ENCODE assay signal across 8 cellular contexts in genomic region chr4:185395956-185396723, GRCh38. TPM values are rescaled to one million over a fixed set of nuclear protein-coding genes. Genes with fewer than 3 reads are reported as not detected.
DNase-seq lines count a peak whose midpoint lies in the region; ATAC-seq, FAIRE-seq and TF ChIP-seq lines count a peak whose summit lies in the region.

No MANE protein-coding gene starts in this region.

- H3K9me3 ChIP-seq in H1 (ENCODE audit: insufficient read depth in 2 of 2, low read depth in 1 of 2, low read length in 1 of 2), result no peaks in the 10 kb centered on the region

- H2BK5ac ChIP-seq in H1 (ENCODE audit: low read depth, low read length), result no peak overlapping the region

- H3K4me2 ChIP-seq in H1 (ENCODE audit: insufficient read depth in 1 of 2, low read depth in 2 of 2, low read length in 2 of 2), result peak overlapping the region; percentile 71 to 76

- H2AK5ac ChIP-seq in H1 (ENCODE audit: low read depth, low read length), result no peak overlapping the region

- no peaks in the 10 kb centered on the region for H3K79me1 ChIP-seq in H1 (ENCODE audit: low read depth, low read length)

- H3K36me3 Mint-ChIP-seq in activated CD8-positive, alpha-beta memory T cell treated with anti-CD3 and anti-CD28 coated beads, Interleukin-2, amount 10 ng/mL, durations not matched to agents 7 days and 5 days, result peaks cover 27% of the 10 kb centered on the region

- ATAC-seq in GM21367 (IDR thresholded peaks at IDR 0.05; ENCODE audit: unreplicated experiment), result peak; percentile 66
- peak; percentile 91 for ATAC-seq in activated CD8-positive, alpha-beta memory T cell treated with anti-CD3 and anti-CD28 coated beads, Interleukin-2, amount 10 ng/mL, durations not matched to agents 7 days and 5 days

- no peak overlapping the region; the same call in 1 of the 2 replicates for H2BK12ac ChIP-seq in H1 (ENCODE audit: low read depth, low read length)

- no peak overlapping the region; the same call in 1 of the 2 replicates for H2AFZ ChIP-seq in H1 (ENCODE audit: low read length)

- H3K23me2 ChIP-seq in H1 (ENCODE audit: low read depth, low read length), result peaks cover 12% of the 10 kb centered on the region; the same call in 1 of the 2 replicates

- no peak for TF ChIP-seq CTCF in H1 (IDR thresholded peaks at IDR 0.05; ENCODE audit: control extremely low read depth in 1 of 3, insufficient read depth in 1 of 3, low read depth in 1 of 3, low read length in 3 of 3)

- peak; percentile 6 to 20; a peak in 2 of 3 replicates for TF ChIP-seq EP300 in H1 (IDR thresholded peaks at IDR 0.05; ENCODE audit: borderline replicate concordance in 1 of 2, low read depth in 2 of 2, low read length in 2 of 2)

- H3K4me3 ChIP-seq in H1 (ENCODE audit: extremely low read depth in 1 of 4, insufficient read depth in 2 of 4, low read depth in 3 of 4, low read length in 4 of 4), result peak overlapping the region; percentile 27 to 70 (median 54)

- H3K27me3 Mint-ChIP-seq in activated CD8-positive, alpha-beta memory T cell treated with anti-CD3 and anti-CD28 coated beads, Interleukin-2, amount 10 ng/mL, durations not matched to agents 7 days and 5 days, result no peaks in the 10 kb centered on the region

- no peaks in the 10 kb centered on the region for H3K27me3 ChIP-seq in H1 (replicated peaks in 1 of 4; ENCODE audit: control insufficient read depth in 3 of 4, extremely low read depth in 1 of 4, insufficient read depth in 3 of 4, low read length in 3 of 4)

- no peak overlapping the region for H2BK15ac ChIP-seq in H1 (ENCODE audit: low read length)

- H4K8ac ChIP-seq in H1 (ENCODE audit: extremely low read depth, insufficient read depth, low read length), result peak overlapping the region; percentile 85; the same call in 1 of the 2 replicates

- H3K23ac ChIP-seq in H1 (ENCODE audit: insufficient read length), result no peak overlapping the region

- H3K79me2 ChIP-seq in H1 (ENCODE audit: control insufficient read depth in 1 of 2, insufficient read depth in 2 of 2, low read length in 2 of 2), result no peaks in the 10 kb centered on the region

- TF ChIP-seq POLR2A in H1 (IDR thresholded peaks at IDR 0.05; ENCODE audit: control extremely low read depth in 1 of 2, low read depth in 2 of 2, low read length in 2 of 2), result peak in 1 of 2 experiments; percentile 28; a peak in 2 of 3 replicates

- DNase-seq in COR-L47 (lab: John Stamatoyannopoulos, UW) (peak; percentile 96), HT1080 (ENCODE audit: low read depth) (peak; percentile 97), NOMO-1 (lab: John Stamatoyannopoulos, UW; ENCODE audit: unreplicated experiment in 2 of 2) (peak; percentile 85 to 91), H1 (ENCODE audit: low read depth in 1 of 2, low spot score in 2 of 2) (peak in 1 of 2 experiments; percentile 86), mesenteric fat pad (ENCODE audit: low spot score) (peak; percentile 99)
- peak; percentile 96 for DNase-seq in activated CD8-positive, alpha-beta memory T cell treated with anti-CD3 and anti-CD28 coated beads, Interleukin-2, amount 10 ng/mL, durations not matched to agents 7 days and 5 days
- peak; percentile 88 for DNase-seq in stimulated activated CD8-positive, alpha-beta memory T cell treated with anti-CD3 and anti-CD28 coated beads, Interleukin-15, amount 100 ng/mL, for 1 hour (ENCODE audit: low read depth)

- peaks cover 49% of the 10 kb centered on the region for H3K4me1 Mint-ChIP-seq in activated CD8-positive, alpha-beta memory T cell treated with anti-CD3 and anti-CD28 coated beads, Interleukin-2, amount 10 ng/mL, durations not matched to agents 7 days and 5 days

- FAIRE-seq in H1 (lab: Jason Lieb, UNC), result no peak

- H3K9me3 Mint-ChIP-seq in activated CD8-positive, alpha-beta memory T cell treated with anti-CD3 and anti-CD28 coated beads, Interleukin-2, amount 10 ng/mL, durations not matched to agents 7 days and 5 days (ENCODE audit: low read depth), result no peaks in the 10 kb centered on the region

- H3K27ac Mint-ChIP-seq in activated CD8-positive, alpha-beta memory T cell treated with anti-CD3 and anti-CD28 coated beads, Interleukin-2, amount 10 ng/mL, durations not matched to agents 7 days and 5 days, result peak overlapping the region; percentile 98

- POLR2A ChIA-PET in H1 (lab: Charles Lee; ENCODE audit: partially characterized antibody), result interaction anchor here (0.6 to 4.8 kb wide), 14 partner anchors 10 to 503 kb away, joined by 3 to 25 read pairs (median 3); partner anchors contain the start of genes HELT, SLC25A4 and UFSP2

- TF ChIP-seq RAD21 in H1 (IDR thresholded peaks at IDR 0.05 in 1 of 2, conservative IDR thresholded peaks at IDR 0.05 in 1 of 2; ENCODE audit: low read depth in 2 of 2, low read length in 2 of 2), result no peak; a peak in 2 of 4 replicates

- peak overlapping the region; percentile 69 for H4K91ac ChIP-seq in H1 (replicated peaks; ENCODE audit: insufficient read length, low read length)

- H4K20me1 ChIP-seq in H1 (replicated peaks in 1 of 2; ENCODE audit: control insufficient read depth in 1 of 2, insufficient read depth in 2 of 2, low read length in 2 of 2), result no peaks in the 10 kb centered on the region

- no peak overlapping the region for H3K4ac ChIP-seq in H1 (replicated peaks; ENCODE audit: insufficient read length, low read depth, low read length)

- CTCF ChIA-PET in activated CD8-positive, alpha-beta memory T cell treated with anti-CD3 and anti-CD28 coated beads, Interleukin-2, amount 10 ng/mL, durations not matched to agents 7 days and 5 days (lab: Charles Lee), result interaction anchor here (0.9 to 2.8 kb wide), 5 partner anchors 9 to 186 kb away, joined by 3 to 10 read pairs (median 5); partner anchors contain the start of gene SNX25
- CTCF ChIA-PET in H1 (lab: Charles Lee; ENCODE audit: partially characterized antibody), result interaction anchor here (0.5 to 1.0 kb wide), 3 partner anchors 30 to 113 kb away, joined by 3 to 5 read pairs (median 4); partner anchors contain the start of gene UFSP2

- peak overlapping the region; percentile 53; the same call in 1 of the 2 replicates for H3K18ac ChIP-seq in H1 (ENCODE audit: extremely low read depth, low read length)

- peak overlapping the region in 3 of 4 experiments; percentile 25 to 46 (median 35); a peak in 4 of 7 replicates for H3K9ac ChIP-seq in H1 (replicated peaks in 1 of 4; ENCODE audit: extremely low read depth in 1 of 4, low read depth in 3 of 4, low read length in 3 of 4)

- peaks cover 0 to 6% (median 4%) of the 10 kb centered on the region in 4 experiments; a peak in 4 of 7 replicates for H3K4me1 ChIP-seq in H1 (replicated peaks in 1 of 4; ENCODE audit: control insufficient read depth in 3 of 4, insufficient read depth in 4 of 4, low read length in 3 of 4)

- peak overlapping the region; percentile 96 for H3K4me3 Mint-ChIP-seq in activated CD8-positive, alpha-beta memory T cell treated with anti-CD3 and anti-CD28 coated beads, Interleukin-2, amount 10 ng/mL, durations not matched to agents 7 days and 5 days

- no peak overlapping the region for H2BK20ac ChIP-seq in H1 (ENCODE audit: low read length)

- peak overlapping the region; percentile 41 for H4K5ac ChIP-seq in H1 (ENCODE audit: insufficient read length, low read depth, low read length)

- H3K56ac ChIP-seq in H1 (replicated peaks; ENCODE audit: insufficient read length, low read depth, low read length), result no peak overlapping the region

- H3K14ac ChIP-seq in H1 (ENCODE audit: insufficient read length), result no peak overlapping the region

- peaks cover 0 to 12% (median 1%) of the 10 kb centered on the region in 4 experiments; a peak in 2 of 8 replicates for H3K36me3 ChIP-seq in H1 (ENCODE audit: control insufficient read depth in 2 of 4, insufficient read depth in 4 of 4, low read length in 3 of 4)

- peak overlapping the region; percentile 34; the same call in 1 of the 2 replicates for H3K27ac ChIP-seq in H1 (ENCODE audit: low read depth, low read length)

- H2BK120ac ChIP-seq in H1 (replicated peaks; ENCODE audit: low read depth, low read length), result no peak overlapping the region

- WGBS in H1 (ENCODE audit: extremely low coverage in 1 of 2, insufficient coverage in 1 of 2, insufficient read length in 1 of 2, insufficient replicate concordance in 2 of 2, low coverage in 1 of 2, low lambda C conversion rate in 2 of 2, missing lambda C conversion rate in 1 of 2), 2 experiments, result 3% methylated on average over 67 of the region's 98 CpGs; no CpG with 5 or more reads in 1 of the 2 experiments

RNA-seq across cellular contexts. Expression of gene LRP2BP, which starts 0.4 kb away (rescaled TPM):
- 0.08 and 0.13 TPM in 2 replicates for total RNA-seq in HT1080 (2014; rRNA removed; shearing (Covaris generic))
- 0.12 and 0.26 TPM in 2 replicates for polyA plus RNA-seq in HT1080 (2015; cell fraction: cytosol; rRNA removed)
- polyA plus RNA-seq in HT1080 (2015; cell fraction: nucleus; rRNA removed), result 1.6 and 2.9 TPM in 2 replicates
- 1 to 10 TPM in 1 of 2 experiments, under 1 TPM in 1; 0.73 to 1.3 TPM for total RNA-seq in activated CD8-positive, alpha-beta memory T cell treated with anti-CD3 and anti-CD28 coated beads, Interleukin-2, amount 10 ng/mL, durations not matched to agents 7 days and 5 days
- 0.30 and 0.40 TPM in 2 replicates for total RNA-seq in H1 (2021; fragmentation: NEBNext Ultra II Directional; extraction: Animal tissue kit (Norgen Biotek cat#: 25700))
- polyA plus RNA-seq in H1 (2011; rRNA removed), result 0.06 and 0.12 TPM in 2 replicates
- 0.12 TPM for polyA plus RNA-seq in H1 (2011; cell fraction: cytosol; rRNA removed)
- 0.13 TPM for polyA plus RNA-seq in H1 (2011; cell fraction: nucleus; rRNA removed)
- 0.80 to 1.1 TPM (median 1.0 TPM) in 4 replicates for polyA plus RNA-seq in H1 (2012, experiment 1 of 2)
- 0.10 TPM for polyA plus RNA-seq in H1 (2012, experiment 2 of 2)
- polyA plus RNA-seq in H1 (2013, experiment 1 of 2), result 0.22 TPM
- polyA plus RNA-seq in H1 (2013, experiment 2 of 2), result 0.17 TPM
- 0.12 and 0.41 TPM in 2 replicates for polyA minus RNA-seq in H1 (2011; rRNA and poly(A)+ RNA removed)
- polyA minus RNA-seq in H1 (2011; cell fraction: cytosol; rRNA and poly(A)+ RNA removed), result not detected
- polyA minus RNA-seq in H1 (2011; cell fraction: nucleus; rRNA and poly(A)+ RNA removed), result 1.00 TPM
- total RNA-seq in mesenteric fat pad, result 0.64 TPM

RNA-seq across cellular contexts. Expression of gene ANKRD37, which starts 0.5 kb away (rescaled TPM):
- total RNA-seq in HT1080 (2014; rRNA removed; shearing (Covaris generic)), result 13.4 and 20.6 TPM in 2 replicates
- 17.0 and 23.5 TPM in 2 replicates for polyA plus RNA-seq in HT1080 (2015; cell fraction: cytosol; rRNA removed)
- 12.1 and 17.3 TPM in 2 replicates for polyA plus RNA-seq in HT1080 (2015; cell fraction: nucleus; rRNA removed)
- total RNA-seq in activated CD8-positive, alpha-beta memory T cell treated with anti-CD3 and anti-CD28 coated beads, Interleukin-2, amount 10 ng/mL, durations not matched to agents 7 days and 5 days, result 10 to 100 TPM; 11.8 to 12.5 TPM
- total RNA-seq in H1 (2021; fragmentation: NEBNext Ultra II Directional; extraction: Animal tissue kit (Norgen Biotek cat#: 25700)), result 2.8 TPM in 2 replicates
- 3.4 and 3.8 TPM in 2 replicates for polyA plus RNA-seq in H1 (2011; rRNA removed)
- polyA plus RNA-seq in H1 (2011; cell fraction: cytosol; rRNA removed), result 3.1 TPM
- 4.7 TPM for polyA plus RNA-seq in H1 (2011; cell fraction: nucleus; rRNA removed)
- polyA plus RNA-seq in H1 (2012, experiment 1 of 2), result 3.6 to 6.0 TPM (median 4.0 TPM) in 4 replicates
- polyA plus RNA-seq in H1 (2012, experiment 2 of 2), result 5.0 TPM
- 3.0 TPM for polyA plus RNA-seq in H1 (2013, experiment 1 of 2)
- polyA plus RNA-seq in H1 (2013, experiment 2 of 2), result 2.1 TPM
- polyA minus RNA-seq in H1 (2011; rRNA and poly(A)+ RNA removed), result 1.4 and 2.0 TPM in 2 replicates
- 3.3 TPM for polyA minus RNA-seq in H1 (2011; cell fraction: cytosol; rRNA and poly(A)+ RNA removed)
- polyA minus RNA-seq in H1 (2011; cell fraction: nucleus; rRNA and poly(A)+ RNA removed), result 6.8 TPM
- total RNA-seq in mesenteric fat pad, result 10.9 TPM

RNA-seq across cellular contexts. Expression of gene UFSP2, which starts 29.6 kb away (rescaled TPM):
- total RNA-seq in HT1080 (2014; rRNA removed; shearing (Covaris generic)), result 20.3 and 23.1 TPM in 2 replicates
- polyA plus RNA-seq in HT1080 (2015; cell fraction: cytosol; rRNA removed), result 19.9 and 24.8 TPM in 2 replicates
- polyA plus RNA-seq in HT1080 (2015; cell fraction: nucleus; rRNA removed), result 17.7 and 20.1 TPM in 2 replicates
- 10 to 100 TPM; 17.5 to 18.1 TPM for total RNA-seq in activated CD8-positive, alpha-beta memory T cell treated with anti-CD3 and anti-CD28 coated beads, Interleukin-2, amount 10 ng/mL, durations not matched to agents 7 days and 5 days
- total RNA-seq in H1 (2021; fragmentation: NEBNext Ultra II Directional; extraction: Animal tissue kit (Norgen Biotek cat#: 25700)), result 24.0 and 26.0 TPM in 2 replicates
- polyA plus RNA-seq in H1 (2011; rRNA removed), result 15.7 and 22.9 TPM in 2 replicates
- polyA plus RNA-seq in H1 (2011; cell fraction: cytosol; rRNA removed), result 28.6 TPM
- polyA plus RNA-seq in H1 (2011; cell fraction: nucleus; rRNA removed), result 8.4 TPM
- 30.8 to 43.4 TPM (median 31.2 TPM) in 4 replicates for polyA plus RNA-seq in H1 (2012, experiment 1 of 2)
- polyA plus RNA-seq in H1 (2012, experiment 2 of 2), result 4.5 TPM
- polyA plus RNA-seq in H1 (2013, experiment 1 of 2), result 17.6 TPM
- polyA plus RNA-seq in H1 (2013, experiment 2 of 2), result 18.5 TPM
- 23.2 and 34.1 TPM in 2 replicates for polyA minus RNA-seq in H1 (2011; rRNA and poly(A)+ RNA removed)
- 23.7 TPM for polyA minus RNA-seq in H1 (2011; cell fraction: cytosol; rRNA and poly(A)+ RNA removed)
- 26.7 TPM for polyA minus RNA-seq in H1 (2011; cell fraction: nucleus; rRNA and poly(A)+ RNA removed)
- 19.8 TPM for total RNA-seq in mesenteric fat pad
